Comparison of ENCODE assay signal across 16 cellular contexts in the genomic region with DNA sequence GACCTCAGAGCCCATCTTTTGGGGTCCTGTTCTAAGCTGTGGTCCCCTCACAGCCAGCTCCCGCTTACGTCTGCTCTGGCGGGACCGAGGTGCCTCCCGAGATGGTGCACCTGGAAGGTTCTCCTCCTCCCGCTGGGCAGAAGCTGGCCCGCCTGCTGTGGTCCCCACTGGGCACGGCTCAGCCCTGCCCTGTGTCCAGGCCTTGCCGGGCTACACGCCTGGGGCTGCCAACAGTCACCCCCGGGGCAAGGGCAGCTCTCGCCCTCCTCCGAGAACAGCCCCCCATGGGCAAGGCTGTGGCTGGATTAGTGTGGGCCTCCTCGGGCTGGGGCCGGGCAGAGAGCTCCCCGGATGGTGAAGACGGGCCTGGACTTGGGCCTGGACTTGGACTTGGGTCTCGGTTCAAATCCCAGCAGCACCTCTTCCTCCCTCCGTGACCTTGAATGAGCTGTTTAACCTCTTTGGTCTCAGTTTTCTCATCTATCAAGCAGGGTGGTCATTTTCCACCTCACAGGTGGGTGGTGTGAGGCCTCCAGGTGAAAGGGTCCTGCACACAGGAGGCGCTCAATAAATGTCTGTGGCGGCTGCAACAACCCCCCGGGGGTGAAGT. TPM values are rescaled to one million over a fixed set of nuclear protein-coding genes. Genes with fewer than 3 reads are reported as not detected.
DNase-seq lines count a peak whose midpoint lies in the region; ATAC-seq, FAIRE-seq and TF ChIP-seq lines count a peak whose summit lies in the region.
"Had no signal": no experiment of that assay in that cellular context is flagged by ENCODE, and none has a peak within 500 bp of the region (broad histone marks: within the 10 kb centered on the region; RNA-seq: fewer than 3 reads in every experiment).

No MANE protein-coding gene starts in this region.

- no peaks in the 10 kb centered on the region for H3K9me3 ChIP-seq in tibial nerve
- H3K9me3 ChIP-seq: thyroid gland had no signal

- peak overlapping the region in 1 of 4 donors; percentile 65 for H3K27ac ChIP-seq in tibial nerve
- H3K27ac ChIP-seq: C4-2B, thyroid gland had no signal

- peak overlapping the region; percentile 62 to 77 for H3K27ac Mint-ChIP-seq in activated naive CD4-positive, alpha-beta T cell treated with anti-CD3 and anti-CD28 coated beads, Interleukin-2, amount 50 U/mL, for 72 hours
- H3K27ac Mint-ChIP-seq: HFFc6 had no signal

- DNase-seq in activated naive CD4-positive, alpha-beta T cell treated with anti-CD3 and anti-CD28 coated beads, Interleukin-2, amount 50 U/mL, for 72 hours (ENCODE audit: low spot score in 2 of 2), result no peak
- no peak for DNase-seq in activated naive CD4-positive, alpha-beta T cell (lab: John Stamatoyannopoulos, UW)
- DNase-seq in SW480 (ENCODE audit: low spot score) (peak; percentile 20), islet precursor cell (peak; percentile 49), urothelium cell line (ENCODE audit: low spot score) (peak; percentile 54), DMS 273 treated with DMSO at 0.1 percent for 48 hours (lab: John Stamatoyannopoulos, UW) (no peak), D721Med (ENCODE audit: insufficient read length, low spot score) (no peak), tibial nerve (ENCODE audit: low spot score in 2 of 2) (no peak)
- DNase-seq: activated CD8-positive, alpha-beta memory T cell treated with anti-CD3 and anti-CD28 coated beads, Interleukin-2, amount 50 U/mL, for 4 hours; HFFc6; Kasumi-1; midbrain; NCI-H446 treated with DMSO at 0.1 percent for 48 hours; right cardiac atrium; thyroid gland had no signal

- no peaks in the 10 kb centered on the region for H3K9me3 Mint-ChIP-seq in activated naive CD4-positive, alpha-beta T cell treated with anti-CD3 and anti-CD28 coated beads, Interleukin-2, amount 50 U/mL, for 72 hours

- H3K36me3 Mint-ChIP-seq in activated naive CD4-positive, alpha-beta T cell treated with anti-CD3 and anti-CD28 coated beads, Interleukin-2, amount 50 U/mL, for 72 hours, result no peaks in the 10 kb centered on the region

- WGBS in tibial nerve, 2 donors, result 82 to 84% methylated on average over 10 to 18 of the region's 22 CpGs

- FAIRE-seq in urothelium cell line (lab: Jason Lieb, UNC) (no peak), D721Med (lab: Jason Lieb, UNC) (no peak)

- TF ChIP-seq CTCF in D721Med (IDR thresholded peaks at IDR 0.05; ENCODE audit: insufficient read depth, missing control alignments) (no peak), tibial nerve (IDR thresholded peaks at IDR 0.05) (no peak)

- H3K4me1 ChIP-seq in tibial nerve, result peaks cover 0 to 43% (median 12%) of the 10 kb centered on the region in 4 donors
- H3K4me1 ChIP-seq: thyroid gland had no signal

- H3K4me3 ChIP-seq in tibial nerve, result no peak overlapping the region
- H3K4me3 ChIP-seq: thyroid gland had no signal

- no peaks in the 10 kb centered on the region for H3K27me3 ChIP-seq in tibial nerve
- H3K27me3 ChIP-seq: thyroid gland had no signal

- peak in 1 of 2 donors; percentile 34 for ATAC-seq in activated naive CD4-positive, alpha-beta T cell treated with anti-CD3 and anti-CD28 coated beads, Interleukin-2, amount 50 U/mL, for 72 hours

- TF ChIP-seq POLR2A in tibial nerve (IDR thresholded peaks at IDR 0.05), result no peak

- peaks cover 0 to 12% (median 0%) of the 10 kb centered on the region in 3 donors for H3K36me3 ChIP-seq in tibial nerve
- H3K36me3 ChIP-seq: thyroid gland had no signal

- TF ChIP-seq EP300 in tibial nerve (IDR thresholded peaks at IDR 0.05), result no peak

RNA-seq across cellular contexts. Expression of a gene that starts 1.0 kb away (rescaled TPM):
- total RNA-seq in activated naive CD4-positive, alpha-beta T cell treated with anti-CD3 and anti-CD28 coated beads, Interleukin-2, amount 50 U/mL, for 72 hours, result 1 to 10 TPM; 1.1 to 1.3 TPM
- total RNA-seq in tibial nerve, result 1 to 10 TPM in 3 of 4 donors, not detected in 1; 1.3 to 2.7 (median 2.1) TPM

RNA-seq across cellular contexts. Expression of a gene that starts 25.5 kb away (rescaled TPM):
- under 1 TPM in 1 of 2 donors, not detected in 1; 0.39 TPM for total RNA-seq in activated naive CD4-positive, alpha-beta T cell treated with anti-CD3 and anti-CD28 coated beads, Interleukin-2, amount 50 U/mL, for 72 hours
- total RNA-seq in tibial nerve, result 1 to 10 TPM in 3 of 4 donors, under 1 TPM in 1; 0.98 to 1.8 (median 1.4) TPM
- total RNA-seq: HFFc6 had no signal

RNA-seq across cellular contexts. Expression of a gene that starts 52.3 kb away (rescaled TPM):
- total RNA-seq in activated naive CD4-positive, alpha-beta T cell treated with anti-CD3 and anti-CD28 coated beads, Interleukin-2, amount 50 U/mL, for 72 hours, result 10 to 100 TPM; 25.1 to 26.7 TPM
- total RNA-seq in tibial nerve, result 10 to 100 TPM; 32.1 to 49.8 (median 44.2) TPM

Comparison
In these comparisons a context has a peak if more than half of its experiments do, and no peak if none do; other contexts are left out.
1. DNase-seq: peak in SW480 (single experiment), islet precursor cell (single experiment) and urothelium cell line (single experiment); none in activated naive CD4-positive, alpha-beta T cell treated with anti-CD3 and anti-CD28 coated beads, Interleukin-2, amount 50 U/mL, for 72 hours (0 of 2), activated naive CD4-positive, alpha-beta T cell (0 of 4), DMS 273 treated with DMSO at 0.1 percent for 48 hours (single experiment), D721Med (single experiment) and tibial nerve (0 of 2).